26 cellular contexts compared by ENCODE assay signal in the genomic region with DNA sequence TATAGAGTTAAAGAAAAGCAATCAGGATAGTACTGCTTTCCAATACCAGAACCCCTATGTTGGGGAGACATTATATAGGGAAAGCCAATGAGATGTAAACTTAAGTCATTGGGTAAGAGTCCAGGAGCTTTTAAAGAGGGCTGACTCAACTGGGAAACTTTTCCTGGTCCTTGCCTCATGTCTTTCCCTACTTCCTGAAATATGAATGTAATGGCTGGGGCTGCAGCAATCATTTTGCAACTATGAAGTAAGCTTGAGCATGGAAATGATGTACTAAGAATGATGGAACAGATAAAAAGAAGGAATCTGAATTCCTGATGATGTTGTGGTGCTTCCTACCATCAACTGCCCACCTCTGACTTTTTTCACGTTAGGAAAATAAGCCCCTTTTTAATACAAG.
"Had no signal": no experiment of that assay in that cellular context is flagged by ENCODE, and none has a peak within 500 bp of the region (broad histone marks: within the 10 kb centered on the region; RNA-seq: fewer than 3 reads in every experiment).

No MANE protein-coding gene starts in this region.

- H3K4me3 Mint-ChIP-seq: immature natural killer cell; memory B cell; naive thymus-derived CD4-positive, alpha-beta T cell; natural killer cell treated with Interleukin-12 subunit alpha and Interleukin-12 subunit beta and Interleukin-15 and Interleukin-18, amount 100 ng/mL, for 72 hours; stimulated activated memory B cell treated with anti-CD40 and anti-IgM and Interleukin-4, amounts not matched to agents 10 μg/mL and 1 μg/mL and 100 μg/mL, for 72 hours; stimulated activated naive CD8-positive, alpha-beta T cell treated with anti-CD3 and anti-CD28 coated beads, Interleukin-15, amount 100 ng/mL, for 72 hours had no signal

- H3K27ac ChIP-seq: left ventricle myocardium inferior, ovary, right atrium auricular region, right lobe of liver, tibial nerve, upper lobe of left lung, vagina had no signal

- H3K4me2 ChIP-seq: smooth muscle cell had no signal

- FAIRE-seq: islet of Langerhans had no signal

- H3K27ac Mint-ChIP-seq: immature natural killer cell; memory B cell; naive thymus-derived CD4-positive, alpha-beta T cell; natural killer cell treated with Interleukin-12 subunit alpha and Interleukin-12 subunit beta and Interleukin-15 and Interleukin-18, amount 100 ng/mL, for 72 hours; progenitor cell of endocrine pancreas; stimulated activated memory B cell treated with anti-CD40 and anti-IgM and Interleukin-4, amounts not matched to agents 10 μg/mL and 1 μg/mL and 100 μg/mL, for 72 hours; stimulated activated naive CD8-positive, alpha-beta T cell treated with anti-CD3 and anti-CD28 coated beads, Interleukin-15, amount 100 ng/mL, for 72 hours had no signal

- H3K4me1 Mint-ChIP-seq: immature natural killer cell; naive thymus-derived CD4-positive, alpha-beta T cell; stimulated activated naive CD8-positive, alpha-beta T cell treated with anti-CD3 and anti-CD28 coated beads, Interleukin-15, amount 100 ng/mL, for 72 hours had no signal

- H3K9me3 ChIP-seq: left ventricle myocardium inferior, mucosa of descending colon, right atrium auricular region, right lobe of liver, tibial nerve, upper lobe of left lung, vagina had no signal

- H3K4me1 ChIP-seq: left ventricle myocardium inferior, right atrium auricular region, right lobe of liver, tibial nerve, upper lobe of left lung, vagina had no signal

- H3K4me3 ChIP-seq: left ventricle myocardium inferior, lung, mucosa of descending colon, ovary, right atrium auricular region, right lobe of liver, smooth muscle cell, tibial nerve, upper lobe of left lung, vagina had no signal

- H3K36me3 Mint-ChIP-seq: immature natural killer cell; memory B cell; naive thymus-derived CD4-positive, alpha-beta T cell; natural killer cell treated with Interleukin-12 subunit alpha and Interleukin-12 subunit beta and Interleukin-15 and Interleukin-18, amount 100 ng/mL, for 72 hours; stimulated activated memory B cell treated with anti-CD40 and anti-IgM and Interleukin-4, amounts not matched to agents 10 μg/mL and 1 μg/mL and 100 μg/mL, for 72 hours had no signal

- H3K36me3 ChIP-seq: left ventricle myocardium inferior, ovary, right atrium auricular region, right lobe of liver, tibial nerve, upper lobe of left lung, vagina had no signal

- H3K27me3 ChIP-seq: ovary, right atrium auricular region, right lobe of liver, tibial nerve, upper lobe of left lung, vagina had no signal

- DNase-seq: hypothalamus; immature natural killer cell; left ventricle myocardium inferior; midbrain; mucosa of descending colon; naive thymus-derived CD4-positive, alpha-beta T cell; ovary; right lobe of liver; stimulated activated CD4-positive, alpha-beta T cell treated with anti-CD3 and anti-CD28 coated beads, Interleukin-1b, Interleukin-23, amount 100 ng/mL, for 48 hours; stimulated activated CD4-positive, alpha-beta T cell treated with anti-CD3 and anti-CD28 coated beads, Interleukin-2, amount 100 ng/mL, for 48 hours; stimulated activated CD4-positive, alpha-beta T cell treated with anti-CD3 and anti-CD28 coated beads, Interleukin-4, amount 100 ng/mL, for 4 hours; stimulated activated CD8-positive, alpha-beta memory T cell treated with anti-CD3 and anti-CD28 coated beads, Interleukin-4, amount 100 ng/mL, for 48 hours; stimulated activated naive CD4-positive, alpha-beta T cell treated with Interleukin-2 at 50 U/mL for 16 hours; stimulated activated naive CD8-positive, alpha-beta T cell treated with anti-CD3 and anti-CD28 coated beads, Interleukin-15, amount 100 ng/mL, for 72 hours; substantia nigra; upper lobe of left lung had no signal

- H3K9me3 Mint-ChIP-seq: memory B cell; natural killer cell treated with Interleukin-12 subunit alpha and Interleukin-12 subunit beta and Interleukin-15 and Interleukin-18, amount 100 ng/mL, for 72 hours; stimulated activated memory B cell treated with anti-CD40 and anti-IgM and Interleukin-4, amounts not matched to agents 10 μg/mL and 1 μg/mL and 100 μg/mL, for 72 hours; stimulated activated naive CD8-positive, alpha-beta T cell treated with anti-CD3 and anti-CD28 coated beads, Interleukin-15, amount 100 ng/mL, for 72 hours had no signal

- ATAC-seq: mucosa of descending colon; naive thymus-derived CD4-positive, alpha-beta T cell; natural killer cell treated with Interleukin-12 subunit alpha and Interleukin-12 subunit beta and Interleukin-15 and Interleukin-18, amount 100 ng/mL, for 72 hours; right lobe of liver; stimulated activated naive CD8-positive, alpha-beta T cell treated with anti-CD3 and anti-CD28 coated beads, Interleukin-15, amount 100 ng/mL, for 72 hours had no signal

- H3K27me3 Mint-ChIP-seq: progenitor cell of endocrine pancreas; stimulated activated memory B cell treated with anti-CD40 and anti-IgM and Interleukin-4, amounts not matched to agents 10 μg/mL and 1 μg/mL and 100 μg/mL, for 72 hours had no signal
